In genomic region chrX:83630662-83631061, GRCh38 we compare ENCODE assay signal across 8 cellular contexts.
"Had no signal": no experiment of that assay in that cellular context is flagged by ENCODE, and none has a peak within 500 bp of the region (broad histone marks: within the 10 kb centered on the region; RNA-seq: fewer than 3 reads in every experiment).

No MANE protein-coding gene starts in this region.

- H3K4me1 ChIP-seq: HAP-1 had no signal

- H3K9ac ChIP-seq: GM23248 had no signal

- H3K9me3 ChIP-seq: HAP-1 had no signal

- DNase-seq: GM23248, GOT3, H7, HFFc6, IMR-90 had no signal

- H3K36me3 ChIP-seq: HAP-1 had no signal

- H3K4me3 ChIP-seq: GM23248, HAP-1, K562 had no signal

- H3K27ac ChIP-seq: GM23248 had no signal

- ATAC-seq: HCT116, K562 had no signal

- H2AFZ ChIP-seq: GM23248 had no signal
